In genomic region chr18:57595347-57595746, GRCh38 we compare ENCODE assay signal across 23 cellular contexts.
"Had no signal": no experiment of that assay in that cellular context is flagged by ENCODE, and none has a peak within 500 bp of the region (broad histone marks: within the 10 kb centered on the region; RNA-seq: fewer than 3 reads in every experiment).

No MANE protein-coding gene starts in this region.

- ATAC-seq: activated T-helper 17 cell treated with anti-CD3 and anti-CD28 coated beads, Interleukin-2, amount 50 U/mL, for 72 hours; left lung; lower lobe of right lung; natural killer cell treated with Interleukin-12 subunit alpha and Interleukin-12 subunit beta and Interleukin-15 and Interleukin-18, amount 100 ng/mL, for 72 hours; right lobe of liver had no signal

- H3K9me3 Mint-ChIP-seq: activated T-helper 17 cell treated with anti-CD3 and anti-CD28 coated beads, Interleukin-2, amount 50 U/mL, for 72 hours; natural killer cell treated with Interleukin-12 subunit alpha and Interleukin-12 subunit beta and Interleukin-15 and Interleukin-18, amount 100 ng/mL, for 72 hours had no signal

- H3K27me3 Mint-ChIP-seq: activated T-helper 17 cell treated with anti-CD3 and anti-CD28 coated beads, Interleukin-2, amount 50 U/mL, for 72 hours; natural killer cell treated with Interleukin-12 subunit alpha and Interleukin-12 subunit beta and Interleukin-15 and Interleukin-18, amount 100 ng/mL, for 72 hours; progenitor cell of endocrine pancreas had no signal

- H3K27ac Mint-ChIP-seq: activated T-helper 17 cell treated with anti-CD3 and anti-CD28 coated beads, Interleukin-2, amount 50 U/mL, for 72 hours; natural killer cell treated with Interleukin-12 subunit alpha and Interleukin-12 subunit beta and Interleukin-15 and Interleukin-18, amount 100 ng/mL, for 72 hours; progenitor cell of endocrine pancreas had no signal

- H3K4me3 Mint-ChIP-seq: activated T-helper 17 cell treated with anti-CD3 and anti-CD28 coated beads, Interleukin-2, amount 50 U/mL, for 72 hours; natural killer cell treated with Interleukin-12 subunit alpha and Interleukin-12 subunit beta and Interleukin-15 and Interleukin-18, amount 100 ng/mL, for 72 hours had no signal

- FAIRE-seq: bronchial epithelial cell, colon, endometrium, frontal cortex, islet of Langerhans had no signal

- DNase-seq: activated CD4-positive, alpha-beta T cell treated with anti-CD3 and anti-CD28 coated beads for 4 hours; activated CD4-positive, alpha-beta T cell treated with anti-CD3 and anti-CD28 coated beads, Interleukin-2, amount 50 U/mL, for 48 hours; activated CD8-positive, alpha-beta memory T cell treated with anti-CD3 and anti-CD28 coated beads for 24 hours; activated gamma-delta T cell treated with Interleukin-2 at 50 U/mL for 16 hours; activated naive CD4-positive, alpha-beta T cell treated with anti-CD3 and anti-CD28 coated beads, Interleukin-2, amount 50 U/mL, for 16 hours; anterior cingulate cortex; dermis blood vessel endothelial cell; effector CD4-positive, alpha-beta T cell; left lung; lower lobe of right lung; mesenchymal stem cell; ovary; right lobe of liver; stimulated activated CD4-positive, alpha-beta T cell treated with anti-CD3 and anti-CD28 coated beads, Interleukin-2, amount 100 ng/mL, for 48 hours; stimulated activated naive CD4-positive, alpha-beta T cell treated with Interleukin-2 at 50 U/mL for 16 hours had no signal

- H3K4me1 Mint-ChIP-seq: activated T-helper 17 cell treated with anti-CD3 and anti-CD28 coated beads, Interleukin-2, amount 50 U/mL, for 72 hours had no signal
